ENCODE assay signal across 8 cellular contexts in the genomic region with DNA sequence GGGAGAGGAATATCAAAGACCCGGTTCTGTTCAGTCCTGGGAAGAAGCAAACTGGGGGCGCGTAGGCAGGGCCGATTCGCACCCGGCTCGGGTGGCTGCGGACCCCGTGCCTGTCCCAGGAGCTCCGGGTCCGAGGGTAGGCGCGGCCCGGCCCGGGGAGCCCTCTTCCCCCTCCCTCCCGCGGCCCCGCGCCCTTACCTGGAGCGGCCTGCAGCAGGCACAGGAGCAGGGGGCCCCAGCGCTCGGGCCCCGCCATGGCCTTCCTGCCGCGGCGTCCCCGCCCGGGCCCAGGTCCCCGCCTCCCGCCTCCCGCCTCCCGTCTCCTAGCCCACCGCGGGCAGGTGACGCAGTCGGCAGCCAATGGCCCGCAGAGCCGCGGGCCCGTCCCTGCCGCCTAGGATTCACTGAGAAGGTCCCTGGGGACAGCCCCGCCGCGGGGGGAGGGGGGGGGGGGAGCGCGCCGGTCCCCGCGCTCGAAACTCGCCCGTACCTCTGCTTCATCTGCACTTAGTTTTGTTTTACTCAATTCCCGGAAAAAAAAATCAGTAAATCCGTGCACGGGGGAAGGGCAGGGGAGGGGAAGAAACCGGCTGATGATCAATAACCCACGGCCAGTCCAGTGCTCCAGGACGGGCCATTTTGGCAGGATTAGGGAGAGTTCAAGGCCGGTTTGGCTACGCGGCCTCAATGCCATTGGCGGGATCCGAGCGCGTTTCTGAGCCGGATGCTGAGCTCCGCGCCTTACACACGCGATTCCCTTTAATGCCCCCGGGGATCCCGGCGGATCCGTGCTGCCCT. TPM values are rescaled to one million over a fixed set of nuclear protein-coding genes. Genes with fewer than 3 reads are reported as not detected.
DNase-seq lines count a peak whose midpoint lies in the region; ATAC-seq, FAIRE-seq and TF ChIP-seq lines count a peak whose summit lies in the region.

Gene IFNLR1, minus strand, starts transcription at position 297 of the 798 bp plus-strand sequence. Its CDS starts 41 bp downstream, at position 256.

- H3K36me3 Mint-ChIP-seq in memory B cell = peaks cover 5% of the 10 kb centered on the region

- peak within 1 kb of the TSS; percentile 88 for H3K27ac Mint-ChIP-seq in memory B cell

- H3K27ac ChIP-seq in coronary artery = no peak within 1 kb of the TSS

- H3K4me3 ChIP-seq in coronary artery = peak within 1 kb of the TSS; percentile 79

- peak; percentile 61; the same call in 1 of the 2 replicates for TF ChIP-seq POLR2A in GM12892 (IDR thresholded peaks at IDR 0.05; ENCODE audit: low read depth, low read length)

- no peak for TF ChIP-seq CTCF in coronary artery (IDR thresholded peaks at IDR 0.05)

- no peaks in the 10 kb centered on the region for H3K27me3 Mint-ChIP-seq in memory B cell

- DNase-seq in GM12892 (ENCODE audit: insufficient read length) (peak; percentile 85), NCI-H1092 treated with DMSO at 0.1 percent for 48 hours (lab: John Stamatoyannopoulos, UW) (peak; percentile 34), coronary artery (ENCODE audit: low spot score) (no peak), memory B cell (ENCODE audit: low spot score in 2 of 2) (peak; percentile 53 to 57), GF-D8 (lab: John Stamatoyannopoulos, UW) (no peak), GOT3 (lab: John Stamatoyannopoulos, UW) (no peak)
- peak; percentile 61 to 77 for DNase-seq in activated CD4-positive, alpha-beta T cell treated with anti-CD3 and anti-CD28 coated beads for 24 hours (ENCODE audit: low read depth in 2 of 2)
- peak; percentile 35 for DNase-seq in stimulated activated CD8-positive, alpha-beta memory T cell treated with anti-CD3 and anti-CD28 coated beads, Interleukin-15, amount 100 ng/mL, for 1 hour (ENCODE audit: low read depth)

- peak within 1 kb of the TSS; percentile 91 for H3K4me3 Mint-ChIP-seq in memory B cell

- H3K9me3 Mint-ChIP-seq in memory B cell = no peaks in the 10 kb centered on the region

- H3K4me1 Mint-ChIP-seq in memory B cell = peaks cover 58% of the 10 kb centered on the region

- peak; percentile 80 for FAIRE-seq in GM12892 (lab: Jason Lieb, UNC)

- peak; percentile 31 for ATAC-seq in memory B cell (ENCODE audit: low read depth)

RNA-seq across cellular contexts. Expression of gene IFNLR1, which starts in this region (rescaled TPM):
- 5.3 TPM for polyA plus RNA-seq in GM12892 (2012; ENCODE audit: missing spikeins)

Comparison
In these comparisons a context has a peak if more than half of its experiments do, and no peak if none do; other contexts are left out.
1. DNase-seq: peak in GM12892 (single experiment), NCI-H1092 treated with DMSO at 0.1 percent for 48 hours (single experiment), activated CD4-positive, alpha-beta T cell treated with anti-CD3 and anti-CD28 coated beads for 24 hours (2 of 2), memory B cell (2 of 2) and stimulated activated CD8-positive, alpha-beta memory T cell treated with anti-CD3 and anti-CD28 coated beads, Interleukin-15, amount 100 ng/mL, for 1 hour (single experiment); none in coronary artery (single experiment), GF-D8 (single experiment) and GOT3 (single experiment).